ENCODE assay signal across 8 cellular contexts in the genomic region with DNA sequence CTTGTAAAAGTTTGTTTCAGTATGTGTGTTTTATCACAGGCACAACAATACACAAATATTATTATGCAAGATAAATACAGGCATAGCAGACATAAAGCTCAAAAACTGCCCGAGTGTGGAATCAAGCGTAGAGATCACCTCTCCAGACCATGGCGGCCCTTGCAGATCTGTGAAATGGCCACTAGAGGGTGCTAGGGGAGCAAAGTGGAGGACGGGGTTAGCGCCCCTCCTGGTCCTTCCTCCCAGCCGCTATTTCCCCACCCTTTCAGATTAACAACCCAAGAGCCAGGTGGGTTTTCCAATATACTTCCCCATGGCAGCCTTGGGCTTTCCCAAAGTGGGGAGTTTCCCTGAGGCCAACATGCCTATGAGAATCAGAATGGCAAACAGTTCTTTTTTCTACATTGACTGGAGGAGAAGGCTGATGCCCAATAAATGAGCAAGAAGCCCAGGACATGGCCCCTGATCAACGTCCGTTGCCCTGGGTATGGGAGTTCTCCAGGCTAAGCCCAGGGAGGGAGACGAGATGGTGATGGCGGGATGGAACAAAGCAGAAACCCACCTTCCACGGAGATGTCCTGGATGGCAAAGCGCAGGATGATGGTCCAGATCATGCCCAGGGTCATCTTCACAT.
A peak's percentile ranks its signal among the peaks of the same experiment; 100 is the strongest.
DNase-seq lines count a peak whose midpoint lies in the region; ATAC-seq, FAIRE-seq and TF ChIP-seq lines count a peak whose summit lies in the region.

No MANE protein-coding gene starts in this region.

- TF ChIP-seq EP300 in A549 (IDR thresholded peaks at IDR 0.05) (no peak), gastroesophageal sphincter (IDR thresholded peaks at IDR 0.05) (no peak)

- POLR2A ChIA-PET in A549 (lab: Yijun Ruan, JAX), result no interaction called here

- TF ChIP-seq CTCF in A549 (IDR thresholded peaks at IDR 0.05) (peak; percentile 99), gastroesophageal sphincter (IDR thresholded peaks at IDR 0.05) (peak; percentile 96 to 98 (median 98)), osteocyte (IDR thresholded peaks at IDR 0.05) (peak; percentile 99), thoracic aorta (IDR thresholded peaks at IDR 0.05) (peak; percentile 96)

- peaks cover 36% of the 10 kb centered on the region for H3K4me1 Mint-ChIP-seq in osteocyte (ENCODE audit: unreplicated experiment)

- no peaks in the 10 kb centered on the region for H3K27me3 Mint-ChIP-seq in osteocyte (ENCODE audit: unreplicated experiment)

- no peak overlapping the region for H3K4me3 Mint-ChIP-seq in osteocyte (ENCODE audit: unreplicated experiment)

- peaks cover 31% of the 10 kb centered on the region for H3K4me1 ChIP-seq in A549
- 0 out of 2 replicates have a peak, but pooled peaks cover 5% of the 10 kb centered on the region for H3K4me1 ChIP-seq in SJSA1 (replicated peaks)
- peaks cover 0 to 96% (median 15%) of the 10 kb centered on the region in 3 donors for H3K4me1 ChIP-seq in gastroesophageal sphincter
- H3K4me1 ChIP-seq in thoracic aorta (ENCODE audit: control insufficient read depth in 1 of 2, low read depth in 2 of 2), result peaks cover 11 to 83% of the 10 kb centered on the region in 2 donors

- WGBS in A549 (ENCODE audit: missing lambda C conversion rate), result 38% methylated on average over 12 of the region's 12 CpGs
- 3 to 5% methylated on average over 3 to 6 of the region's 12 CpGs for WGBS in gastroesophageal sphincter (ENCODE audit: low coverage in 1 of 2), 2 donors

- H3K4me2 ChIP-seq in A549, result peak overlapping the region; percentile 13; the same call in 2 of the 3 replicates

- H3K27me3 ChIP-seq in SJSA1 (replicated peaks) (no peaks in the 10 kb centered on the region), gastroesophageal sphincter (no peaks in the 10 kb centered on the region), thoracic aorta (replicated peaks; ENCODE audit: insufficient read depth) (no peaks in the 10 kb centered on the region)

- H3K4me3 ChIP-seq in A549 (no peak overlapping the region), SJSA1 (no peak overlapping the region), gastroesophageal sphincter (no peak overlapping the region), thoracic aorta (no peak overlapping the region)

- FAIRE-seq in A549 (lab: Jason Lieb, UNC), result no peak

- ATAC-seq in A549, result peak; percentile 89 to 95
- peak; percentile 74 for ATAC-seq in gastroesophageal sphincter
- ATAC-seq in thoracic aorta (ENCODE audit: insufficient number of reproducible peaks, low FRiP score, low read depth), result peak; percentile 50

- H3K9me3 Mint-ChIP-seq in osteocyte (ENCODE audit: unreplicated experiment), result no peaks in the 10 kb centered on the region

- H3K36me3 ChIP-seq in SJSA1 (peaks cover 98% of the 10 kb centered on the region), gastroesophageal sphincter (peaks cover 0 to 66% of the 10 kb centered on the region in 2 donors), thoracic aorta (peaks cover 48% of the 10 kb centered on the region)

- CTCF ChIA-PET in A549 (lab: Yijun Ruan, JAX), result interaction anchor here (0.5 to 38.0 kb wide), 62 partner anchors 8 to 1077 kb away, joined by 3 to 480 read pairs (median 4); no protein-coding TSS in a partner anchor

- TF ChIP-seq POLR2A in A549 (IDR thresholded peaks at IDR 0.05; ENCODE audit: low read length) (no peak), gastroesophageal sphincter (IDR thresholded peaks at IDR 0.05) (no peak)

- H3K9me3 ChIP-seq in A549, result no peaks in the 10 kb centered on the region
- no peaks in the 10 kb centered on the region for H3K9me3 ChIP-seq in SJSA1 (replicated peaks)
- H3K9me3 ChIP-seq in gastroesophageal sphincter, result no peaks in the 10 kb centered on the region
- H3K9me3 ChIP-seq in thoracic aorta, result no peaks in the 10 kb centered on the region

- H3K27ac ChIP-seq in A549 (peak overlapping the region; percentile 42 to 55; a peak in 4 of 6 replicates), SJSA1 (no peak overlapping the region; the same call in 1 of the 2 replicates), gastroesophageal sphincter (peak overlapping the region; percentile 36 to 99 (median 89)), thoracic aorta (peak overlapping the region; percentile 41 to 81)

- DNase-seq in A549 (ENCODE audit: low read depth in 1 of 2, low spot score in 1 of 2), result peak; percentile 78 to 92
- DNase-seq in GM19240 (ENCODE audit: insufficient read length, low spot score), result peak; percentile 92
- peak; percentile 62 for DNase-seq in M059J (ENCODE audit: low read depth)
- DNase-seq in SJSA1 (ENCODE audit: low read depth in 1 of 2, low spot score in 2 of 2), result peak; percentile 65 to 75
- peak; percentile 46 to 75 (median 61) for DNase-seq in activated naive CD4-positive, alpha-beta T cell (lab: John Stamatoyannopoulos, UW)
- DNase-seq in osteocyte (ENCODE audit: extremely low spot score, unreplicated experiment), result peak; percentile 91
- DNase-seq in thoracic aorta (ENCODE audit: low spot score), result no peak

- peak; percentile 97 to 98 for TF ChIP-seq RAD21 in A549 (conservative IDR thresholded peaks at IDR 0.05 in 1 of 2, IDR thresholded peaks at IDR 0.05 in 1 of 2)

- peak overlapping the region; percentile 31 for H3K27ac Mint-ChIP-seq in osteocyte (ENCODE audit: unreplicated experiment)

- H3K36me3 Mint-ChIP-seq in osteocyte (ENCODE audit: unreplicated experiment), result peaks cover 40% of the 10 kb centered on the region

TF ChIP-seq in A549, 52 proteins besides CTCF, POLR2A, EP300 and RAD21:
- TF ChIP-seq SMC3 (IDR thresholded peaks at IDR 0.05) (peak; percentile 98), KDM5A (IDR thresholded peaks at IDR 0.05) (no peak)
